Comparison of ENCODE assay signal across 16 cellular contexts in genomic region chr5:172044631-172045314, GRCh38. TPM values are rescaled to one million over a fixed set of nuclear protein-coding genes. Genes with fewer than 3 reads are reported as not detected.
A peak's percentile ranks its signal among the peaks of the same experiment; 100 is the strongest.
DNase-seq lines count a peak whose midpoint lies in the region; ATAC-seq and TF ChIP-seq lines count a peak whose summit lies in the region.
"Had no signal": no experiment of that assay in that cellular context is flagged by ENCODE, and none has a peak within 500 bp of the region (broad histone marks: within the 10 kb centered on the region; RNA-seq: fewer than 3 reads in every experiment).

No MANE protein-coding gene starts in this region.

- H3K27me3 Mint-ChIP-seq in activated CD8-positive, alpha-beta T cell treated with anti-CD3 and anti-CD28 coated beads for 36 hours, result no peaks in the 10 kb centered on the region
- no peaks in the 10 kb centered on the region for H3K27me3 Mint-ChIP-seq in naive thymus-derived CD4-positive, alpha-beta T cell

- TF ChIP-seq POLR2A in HCT116 (IDR thresholded peaks at IDR 0.05; ENCODE audit: borderline replicate concordance, extremely low read depth, insufficient read depth, insufficient read length), result no peak

- peaks cover 20% of the 10 kb centered on the region for H3K4me1 Mint-ChIP-seq in activated CD8-positive, alpha-beta T cell treated with anti-CD3 and anti-CD28 coated beads for 36 hours (ENCODE audit: low read depth)
- H3K4me1 Mint-ChIP-seq in naive thymus-derived CD4-positive, alpha-beta T cell, result peaks cover 7 to 22% (median 15%) of the 10 kb centered on the region in 7 donors

- H3K27me3 ChIP-seq in HCT116 (ENCODE audit: insufficient read depth, low read length), result no peaks in the 10 kb centered on the region
- H3K27me3 ChIP-seq in naive thymus-derived CD4-positive, alpha-beta T cell (ENCODE audit: control insufficient read depth in 2 of 2, insufficient read depth in 2 of 2, low read length in 2 of 2), result no peaks in the 10 kb centered on the region

- H3K4me3 Mint-ChIP-seq in activated CD8-positive, alpha-beta T cell treated with anti-CD3 and anti-CD28 coated beads for 36 hours, result no peak overlapping the region
- no peak overlapping the region for H3K4me3 Mint-ChIP-seq in naive thymus-derived CD4-positive, alpha-beta T cell

- H3K9me2 ChIP-seq in HCT116 (ENCODE audit: insufficient read depth), result no peaks in the 10 kb centered on the region

- intact Hi-C loops in HCT116 (cut with micrococcal nuclease), result no loop called here
- intact Hi-C loops in activated CD8-positive, alpha-beta T cell treated with anti-CD3 and anti-CD28 coated beads for 36 hours (cut with micrococcal nuclease), result no loop called here
- intact Hi-C loops in naive thymus-derived CD4-positive, alpha-beta T cell (cut with micrococcal nuclease), result loop anchor here in 1 of 2 donors (5.0 kb wide), 1 partner anchor 37 kb away; the partner anchor contains the start of gene FBXW11

- no peaks in the 10 kb centered on the region for H3K79me2 ChIP-seq in HCT116 (ENCODE audit: insufficient read depth, low read length)

- H3K27ac Mint-ChIP-seq in activated CD8-positive, alpha-beta T cell treated with anti-CD3 and anti-CD28 coated beads for 36 hours, result peak overlapping the region; percentile 67
- H3K27ac Mint-ChIP-seq in naive thymus-derived CD4-positive, alpha-beta T cell, result peak overlapping the region in 7 of 9 donors; percentile 36 to 90 (median 55)

- no peaks in the 10 kb centered on the region for H4K20me1 ChIP-seq in HCT116 (ENCODE audit: insufficient read depth)

- TF ChIP-seq RAD21 in HCT116 (IDR thresholded peaks at IDR 0.05; ENCODE audit: low read depth), result peak; percentile 27; the same call in 1 of the 2 replicates

- 0 out of 6 replicates have a peak, but pooled peaks of 1 of the 3 experiments have one; percentile 7 for TF ChIP-seq CTCF in HCT116 (IDR thresholded peaks at IDR 0.05 in 2 of 3, conservative IDR thresholded peaks at IDR 0.05 in 1 of 3; ENCODE audit: borderline replicate concordance in 1 of 3, insufficient read depth in 1 of 3, low read depth in 2 of 3, low read length in 2 of 3)
- TF ChIP-seq CTCF in activated CD8-positive, alpha-beta T cell treated with anti-CD3 and anti-CD28 coated beads for 36 hours (IDR thresholded peaks at IDR 0.05), result no peak

- H3K4me1 ChIP-seq in HCT116 (ENCODE audit: control insufficient read depth in 1 of 2, insufficient read depth in 2 of 2, low read length in 2 of 2), result no peaks in the 10 kb centered on the region
- no peaks in the 10 kb centered on the region for H3K4me1 ChIP-seq in naive thymus-derived CD4-positive, alpha-beta T cell (ENCODE audit: control insufficient read depth in 2 of 2, insufficient read depth in 2 of 2, low read length in 2 of 2)
- H3K4me1 ChIP-seq: A549 had no signal

- RAD21 ChIA-PET in HCT116 (lab: Charles Lee; ENCODE audit: low non-redundant PET in 1 of 2, low total read pairs in 2 of 2, uncharacterized antibody in 2 of 2, unreplicated experiment in 2 of 2), result no interaction called here

- no peak overlapping the region for H3K4me2 ChIP-seq in HCT116 (ENCODE audit: low read length)
- H3K4me2 ChIP-seq: A549, smooth muscle cell had no signal

- H3K27ac ChIP-seq in HCT116 (ENCODE audit: low read depth, low read length), result no peak overlapping the region
- no peak overlapping the region for H3K27ac ChIP-seq in naive thymus-derived CD4-positive, alpha-beta T cell (ENCODE audit: low read depth, low read length)
- H3K27ac ChIP-seq: A549, WERI-Rb-1 had no signal

- H3K9me3 ChIP-seq in HCT116 (ENCODE audit: control insufficient read depth in 1 of 2, insufficient read depth in 1 of 2, low read depth in 1 of 2, low read length in 2 of 2), result no peaks in the 10 kb centered on the region
- H3K9me3 ChIP-seq in naive thymus-derived CD4-positive, alpha-beta T cell (ENCODE audit: control insufficient read depth in 2 of 3, low read length in 3 of 3), result no peaks in the 10 kb centered on the region
- H3K9me3 ChIP-seq: A549, HAP-1 had no signal

- no peak overlapping the region for H2AFZ ChIP-seq in HCT116 (ENCODE audit: low read depth, low read length, poor library complexity, severe bottlenecking)

- CTCF ChIA-PET in HCT116 (lab: Charles Lee), result interaction anchor here (0.7 to 1.0 kb wide), 3 partner anchors 15 to 143 kb away, joined by 3 to 5 read pairs (median 4); partner anchors contain the start of gene STK10
- CTCF ChIA-PET in activated CD8-positive, alpha-beta T cell treated with anti-CD3 and anti-CD28 coated beads for 36 hours (lab: Charles Lee), result interaction anchor here (1.2 to 2.0 kb wide), 3 partner anchors 15 to 133 kb away, joined by 3 to 13 read pairs (median 4); no protein-coding TSS in a partner anchor
- CTCF ChIA-PET in naive thymus-derived CD4-positive, alpha-beta T cell (lab: Charles Lee), result interaction anchor here (0.6 kb wide), 1 partner anchor 133 kb away, joined by 3 read pairs; no protein-coding TSS in a partner anchor

- no peaks in the 10 kb centered on the region for H3K9me3 Mint-ChIP-seq in activated CD8-positive, alpha-beta T cell treated with anti-CD3 and anti-CD28 coated beads for 36 hours
- H3K9me3 Mint-ChIP-seq in naive thymus-derived CD4-positive, alpha-beta T cell, result peaks cover 0 to 7% (median 0%) of the 10 kb centered on the region in 11 donors

- no peaks in the 10 kb centered on the region for H3K36me3 ChIP-seq in HCT116 (ENCODE audit: control insufficient read depth in 1 of 2, insufficient read depth in 2 of 2, low read length in 2 of 2)
- H3K36me3 ChIP-seq in naive thymus-derived CD4-positive, alpha-beta T cell (ENCODE audit: control insufficient read depth in 2 of 3, insufficient read depth in 3 of 3, low read length in 3 of 3), result peaks cover 15 to 60% (median 30%) of the 10 kb centered on the region in 3 experiments
- H3K36me3 ChIP-seq: HAP-1, WERI-Rb-1 had no signal

- no peak overlapping the region for H3K4me3 ChIP-seq in HCT116 (replicated peaks in 1 of 2; ENCODE audit: low read depth in 1 of 2, low read length in 2 of 2)
- H3K4me3 ChIP-seq in naive thymus-derived CD4-positive, alpha-beta T cell (ENCODE audit: low read length), result no peak overlapping the region
- H3K4me3 ChIP-seq: A549, HAP-1, smooth muscle cell had no signal

- DNase-seq in NCI-H2171 treated with DMSO at 0.1 percent for 48 hours (lab: John Stamatoyannopoulos, UW) (peak; percentile 8), NCI-H2171 (lab: John Stamatoyannopoulos, UW) (no peak), HCT116 (ENCODE audit: low read depth, low spot score) (no peak), left lobe of liver (ENCODE audit: low spot score) (no peak)
- DNase-seq in activated CD8-positive, alpha-beta T cell treated with anti-CD3 and anti-CD28 coated beads for 36 hours, result no peak
- no peak for DNase-seq in naive thymus-derived CD4-positive, alpha-beta T cell
- DNase-seq: effector memory CD4-positive, alpha-beta T cell; foreskin fibroblast; kidney glomerular epithelial cell; NCI-H146; WERI-Rb-1 had no signal

- peak; percentile 54; the same call in 1 of the 2 replicates for ATAC-seq in HCT116
- ATAC-seq in activated CD8-positive, alpha-beta T cell treated with anti-CD3 and anti-CD28 coated beads for 36 hours, result no peak
- ATAC-seq in naive thymus-derived CD4-positive, alpha-beta T cell, result no peak
- ATAC-seq in left lobe of liver, result no peak
- no peak for ATAC-seq in HG02798 (IDR thresholded peaks at IDR 0.05; ENCODE audit: poor library complexity, unreplicated experiment)
- ATAC-seq in GM21737 (IDR thresholded peaks at IDR 0.05; ENCODE audit: unreplicated experiment), result no peak

- POLR2A ChIA-PET in HCT116 (lab: Charles Lee), result no interaction called here
- POLR2A ChIA-PET in activated CD8-positive, alpha-beta T cell treated with anti-CD3 and anti-CD28 coated beads for 36 hours (lab: Charles Lee), result interaction anchor here (0.6 kb wide), 1 partner anchor 10 kb away, joined by 3 read pairs; no protein-coding TSS in a partner anchor
- POLR2A ChIA-PET in naive thymus-derived CD4-positive, alpha-beta T cell (lab: Charles Lee), result interaction anchor here (1.4 kb wide), 1 partner anchor 20 kb away, joined by 3 read pairs; no protein-coding TSS in a partner anchor

- H3K9ac ChIP-seq in HCT116 (ENCODE audit: low read length), result no peak overlapping the region

- H3K36me3 Mint-ChIP-seq in activated CD8-positive, alpha-beta T cell treated with anti-CD3 and anti-CD28 coated beads for 36 hours (ENCODE audit: low read depth), result peaks cover 22% of the 10 kb centered on the region
- peaks cover 6 to 39% (median 20%) of the 10 kb centered on the region in 5 donors for H3K36me3 Mint-ChIP-seq in naive thymus-derived CD4-positive, alpha-beta T cell

- no TSS peak for BruUV-seq in HCT116 (replicated peaks; lab: Mats Ljungman, UMichigan)

TF ChIP-seq in HCT116, 20 proteins besides CTCF, POLR2A, EP300 and RAD21 (continues in another document):
- TF ChIP-seq TCF7L2 (IDR thresholded peaks at IDR 0.05; ENCODE audit: borderline replicate concordance, extremely low read depth, insufficient read depth, insufficient read length), result no peak
- TF ChIP-seq ZBTB33 (IDR thresholded peaks at IDR 0.05; ENCODE audit: extremely low read depth, insufficient replicate concordance, low read length), result no peak
- no peak for TF ChIP-seq SRF (IDR thresholded peaks at IDR 0.05; ENCODE audit: low read depth)
- no peak for TF ChIP-seq SP1 (IDR thresholded peaks at IDR 0.05; ENCODE audit: low read depth)
- no peak for TF ChIP-seq EZH2phosphoT487 (IDR thresholded peaks at IDR 0.05; ENCODE audit: borderline replicate concordance)
- TF ChIP-seq CEBPB (IDR thresholded peaks at IDR 0.05; ENCODE audit: low read depth), result no peak
- no peak for TF ChIP-seq ELF1 (IDR thresholded peaks at IDR 0.05; ENCODE audit: borderline replicate concordance, low read depth)
- TF ChIP-seq YY1 (IDR thresholded peaks at IDR 0.05; ENCODE audit: extremely low read depth, insufficient replicate concordance, low read depth, low read length), result no peak

RNA-seq across cellular contexts. Expression of gene FBXW11, which starts 38.3 kb away (rescaled TPM):
- total RNA-seq in HCT116 (2021; ENCODE audit: unreplicated experiment) (52.0 TPM), left lobe of liver (21.9 TPM)
- polyA plus RNA-seq in HCT116 (2012), result 25.7 and 25.8 TPM in 2 replicates
- 10 to 100 TPM; 49.3 to 52.6 TPM for total RNA-seq in activated CD8-positive, alpha-beta T cell treated with anti-CD3 and anti-CD28 coated beads for 36 hours
- total RNA-seq in naive thymus-derived CD4-positive, alpha-beta T cell, result 10 to 100 TPM; 29.1 to 40.7 (median 33.6) TPM
- 10 to 100 TPM; 15.0 to 21.5 TPM for polyA plus RNA-seq in naive thymus-derived CD4-positive, alpha-beta T cell
